In the genomic region with DNA sequence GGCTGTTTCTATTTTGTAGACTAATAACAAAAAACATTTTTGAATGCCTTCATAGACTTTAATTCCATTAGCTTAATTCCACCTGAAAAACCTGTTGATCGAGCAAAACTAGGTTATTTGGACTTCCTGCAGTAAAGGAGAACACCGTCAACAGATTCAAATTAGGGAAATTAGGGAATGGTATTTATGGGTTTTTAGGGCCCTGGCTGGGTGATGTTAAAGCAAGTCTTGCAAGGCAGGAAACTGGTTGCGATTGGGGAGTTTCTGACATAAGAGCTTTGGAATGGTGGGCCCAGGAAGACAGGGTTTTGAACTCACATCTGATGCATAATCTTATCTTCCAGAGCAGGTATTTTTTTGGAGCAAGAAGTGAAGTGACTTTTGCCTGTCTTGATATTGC, we compare ENCODE assay signal across 36 cellular contexts. TPM values are rescaled to one million over a fixed set of nuclear protein-coding genes. Genes with fewer than 3 reads are reported as not detected.
"Had no signal": no experiment of that assay in that cellular context is flagged by ENCODE, and none has a peak within 500 bp of the region (broad histone marks: within the 10 kb centered on the region; RNA-seq: fewer than 3 reads in every experiment).

No MANE protein-coding gene starts in this region.

- H3K36me3 ChIP-seq: brain microvascular endothelial cell, WERI-Rb-1 had no signal

- H3K4me1 Mint-ChIP-seq: activated naive CD8-positive, alpha-beta T cell treated with anti-CD3 and anti-CD28 coated beads for 36 hours; activated T-helper 17 cell treated with anti-CD3 and anti-CD28 coated beads, Interleukin-2, amount 50 U/mL, for 72 hours; central memory CD8-positive, alpha-beta T cell; T-cell; T-helper 17 cell had no signal

- H3K27me3 ChIP-seq: brain microvascular endothelial cell had no signal

- H3K36me3 Mint-ChIP-seq: activated naive CD8-positive, alpha-beta T cell treated with anti-CD3 and anti-CD28 coated beads for 36 hours; T-cell had no signal

- DNase-seq: activated CD4-positive, alpha-beta T cell treated with anti-CD3 and anti-CD28 coated beads for 1 hour; activated CD4-positive, alpha-beta T cell treated with anti-CD3 and anti-CD28 coated beads for 48 hours; activated CD4-positive, alpha-beta T cell treated with anti-CD3 and anti-CD28 coated beads, Interleukin-2, amount 50 U/mL, for 4 hours; activated CD4-positive, CD25-positive, alpha-beta regulatory T cell; activated CD8-positive, alpha-beta T cell treated with anti-CD3 and anti-CD28 coated beads for 36 hours; activated effector memory CD4-positive, alpha-beta T cell treated with anti-CD3 and anti-CD28 coated beads, Interleukin-2, amount 50 U/mL, for 16 hours; activated naive CD4-positive, alpha-beta T cell; activated naive CD4-positive, alpha-beta T cell treated with anti-CD3 and anti-CD28 coated beads, Interleukin-2, amount 50 U/mL, for 16 hours; activated naive CD8-positive, alpha-beta T cell treated with anti-CD3 and anti-CD28 coated beads for 36 hours; activated T-cell treated with anti-CD3 and anti-CD28 coated beads, Interleukin-2, amount 50 U/mL, for 1 hour; activated T-cell treated with anti-CD3 and anti-CD28 coated beads, Interleukin-2, amount 50 U/mL, for 72 hours; amniotic stem cell; brain microvascular endothelial cell; Karpas-422; NCI-H1105 treated with DMSO at 0.1 percent for 48 hours; NCI-H1436 treated with DMSO at 0.1 percent for 48 hours; NCI-H2029; NCI-H345; NCI-H526; NCI-H748 treated with DMSO at 0.1 percent for 48 hours; NK-92 treated with Interleukin-12 subunit alpha and Interleukin-12 subunit beta, amount 100 ng/mL, for 24 hours; SHP77; T-cell; T-helper 17 cell had no signal

- ATAC-seq: activated CD8-positive, alpha-beta T cell treated with anti-CD3 and anti-CD28 coated beads for 36 hours; activated T-cell treated with anti-CD3 and anti-CD28 coated beads, Interleukin-2, amount 50 U/mL, for 72 hours; activated T-helper 17 cell treated with anti-CD3 and anti-CD28 coated beads, Interleukin-2, amount 50 U/mL, for 72 hours; Panc1; SK-N-SH treated with all-trans-retinoic acid at 6 μM for 48 hours; T-cell; T-helper 17 cell had no signal

- H3K27ac ChIP-seq: brain microvascular endothelial cell, WERI-Rb-1 had no signal

- H3K27me3 Mint-ChIP-seq: activated CD8-positive, alpha-beta T cell treated with anti-CD3 and anti-CD28 coated beads for 36 hours; activated naive CD8-positive, alpha-beta T cell treated with anti-CD3 and anti-CD28 coated beads for 36 hours; activated T-helper 17 cell treated with anti-CD3 and anti-CD28 coated beads, Interleukin-2, amount 50 U/mL, for 72 hours; central memory CD8-positive, alpha-beta T cell had no signal

- H3K4me3 Mint-ChIP-seq: activated CD8-positive, alpha-beta T cell treated with anti-CD3 and anti-CD28 coated beads for 36 hours; activated naive CD8-positive, alpha-beta T cell treated with anti-CD3 and anti-CD28 coated beads for 36 hours; activated T-cell treated with anti-CD3 and anti-CD28 coated beads, Interleukin-2, amount 50 U/mL, for 72 hours; activated T-helper 17 cell treated with anti-CD3 and anti-CD28 coated beads, Interleukin-2, amount 50 U/mL, for 72 hours; central memory CD8-positive, alpha-beta T cell; T-cell; T-helper 17 cell had no signal

- H3K27ac Mint-ChIP-seq: activated CD8-positive, alpha-beta T cell treated with anti-CD3 and anti-CD28 coated beads for 36 hours; activated naive CD8-positive, alpha-beta T cell treated with anti-CD3 and anti-CD28 coated beads for 36 hours; activated T-cell treated with anti-CD3 and anti-CD28 coated beads, Interleukin-2, amount 50 U/mL, for 72 hours; activated T-helper 17 cell treated with anti-CD3 and anti-CD28 coated beads, Interleukin-2, amount 50 U/mL, for 72 hours; T-cell; T-helper 17 cell had no signal

- H3K9me3 Mint-ChIP-seq: activated CD8-positive, alpha-beta T cell treated with anti-CD3 and anti-CD28 coated beads for 36 hours; activated naive CD8-positive, alpha-beta T cell treated with anti-CD3 and anti-CD28 coated beads for 36 hours; activated T-cell treated with anti-CD3 and anti-CD28 coated beads, Interleukin-2, amount 50 U/mL, for 72 hours; activated T-helper 17 cell treated with anti-CD3 and anti-CD28 coated beads, Interleukin-2, amount 50 U/mL, for 72 hours; central memory CD8-positive, alpha-beta T cell; T-cell had no signal

RNA-seq across cellular contexts. Expression of a gene that starts 40.1 kb away (rescaled TPM):
- total RNA-seq: activated CD8-positive, alpha-beta memory T cell treated with anti-CD3 and anti-CD28 coated beads for 36 hours; activated CD8-positive, alpha-beta T cell treated with anti-CD3 and anti-CD28 coated beads for 36 hours; activated naive CD8-positive, alpha-beta T cell treated with anti-CD3 and anti-CD28 coated beads for 36 hours; activated T-helper 17 cell treated with anti-CD3 and anti-CD28 coated beads, Interleukin-2, amount 50 U/mL, for 72 hours; T-helper 17 cell had no signal
- polyA plus RNA-seq: aorta had no signal

RNA-seq across cellular contexts. Expression of a gene that starts 56.0 kb away (rescaled TPM):
- total RNA-seq: chondrocyte, MCF 10A, NCI-H460, RPMI7951, SK-MEL-5 had no signal
